1 cellular context compared by ENCODE assay signal in the genomic region with DNA sequence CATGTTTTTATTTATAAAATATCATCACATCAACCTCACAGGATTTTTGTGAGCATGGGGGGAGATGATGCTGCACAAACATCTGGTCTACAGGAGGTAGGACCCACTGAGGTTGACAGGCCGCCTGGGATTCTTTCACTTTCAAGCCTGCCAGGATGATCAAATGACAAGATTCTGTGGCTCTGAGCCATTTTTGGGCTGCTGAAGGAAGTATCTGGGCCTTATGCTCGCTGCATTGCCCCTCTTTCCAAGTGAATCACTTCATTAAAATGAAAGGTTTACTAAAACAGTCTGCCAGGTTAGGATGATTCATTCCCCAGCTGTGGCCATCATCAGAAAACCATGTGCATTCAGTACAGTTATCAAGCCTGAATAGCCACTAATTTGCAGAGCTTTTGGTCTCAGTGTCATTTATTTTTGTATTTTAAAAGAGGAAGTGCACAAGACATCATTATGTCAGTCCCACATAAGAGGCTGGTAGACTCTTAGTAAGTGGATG.
TF ChIP-seq lines count a peak whose summit lies in the region.

No MANE protein-coding gene starts in this region.

TF ChIP-seq in GM23338, 12 proteins besides CTCF, POLR2A, EP300 and RAD21 (continued from another document):
- TF ChIP-seq, protein P1, sequence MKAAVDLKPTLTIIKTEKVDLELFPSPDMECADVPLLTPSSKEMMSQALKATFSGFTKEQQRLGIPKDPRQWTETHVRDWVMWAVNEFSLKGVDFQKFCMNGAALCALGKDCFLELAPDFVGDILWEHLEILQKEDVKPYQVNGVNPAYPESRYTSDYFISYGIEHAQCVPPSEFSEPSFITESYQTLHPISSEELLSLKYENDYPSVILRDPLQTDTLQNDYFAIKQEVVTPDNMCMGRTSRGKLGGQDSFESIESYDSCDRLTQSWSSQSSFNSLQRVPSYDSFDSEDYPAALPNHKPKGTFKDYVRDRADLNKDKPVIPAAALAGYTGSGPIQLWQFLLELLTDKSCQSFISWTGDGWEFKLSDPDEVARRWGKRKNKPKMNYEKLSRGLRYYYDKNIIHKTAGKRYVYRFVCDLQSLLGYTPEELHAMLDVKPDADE (IDR thresholded peaks at IDR 0.05): no peak
